In the genomic region with DNA sequence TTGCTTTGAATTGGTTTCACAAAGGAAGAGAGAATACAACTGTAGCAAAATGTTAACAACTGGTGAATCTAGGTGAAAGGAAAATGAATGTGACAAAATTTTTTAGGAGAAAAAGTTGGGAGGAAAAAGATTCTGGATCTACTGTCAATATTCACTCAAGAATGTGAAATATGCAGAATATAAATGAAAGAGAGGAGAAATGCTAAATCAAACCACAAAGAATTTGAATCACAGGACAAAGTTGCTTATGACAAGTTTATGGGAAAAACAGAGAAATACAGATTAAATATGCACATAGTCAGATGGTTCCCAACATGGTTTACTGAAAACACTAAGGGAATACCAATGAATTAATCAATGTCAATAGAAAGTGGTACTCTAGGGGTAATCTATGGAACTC, we compare ENCODE assay signal across 16 cellular contexts. TPM values are rescaled to one million over a fixed set of nuclear protein-coding genes. Genes with fewer than 3 reads are reported as not detected.
"Had no signal": no experiment of that assay in that cellular context is flagged by ENCODE, and none has a peak within 500 bp of the region (broad histone marks: within the 10 kb centered on the region; RNA-seq: fewer than 3 reads in every experiment).

No MANE protein-coding gene starts in this region.

- H3K9me3 ChIP-seq: vagina had no signal

- H3K4me1 ChIP-seq: adrenal gland, heart right ventricle, tibial artery, vagina had no signal

- H3K4me2 ChIP-seq: smooth muscle cell had no signal

- DNase-seq: activated B cell treated with CpG ODN at 0.5 μM for 24 hours; activated CD4-positive, alpha-beta T cell treated with anti-CD3 and anti-CD28 coated beads, Interleukin-2, amount 10 ng/mL, durations not matched to agents 7 days and 5 days; activated CD8-positive, alpha-beta memory T cell treated with anti-CD3 and anti-CD28 coated beads for 24 hours; activated naive CD4-positive, alpha-beta T cell treated with anti-CD3 and anti-CD28 coated beads, Interleukin-2, amount 10 ng/mL, durations not matched to agents 7 days and 5 days; activated T-cell treated with anti-CD3 and anti-CD28 coated beads for 4 hours; adrenal gland; cerebellar nuclear complex; dorsolateral prefrontal cortex; heart right ventricle; right cardiac atrium; tibial artery had no signal

- H3K27me3 ChIP-seq: adrenal gland, dorsolateral prefrontal cortex, esophagus muscularis mucosa, heart right ventricle, tibial artery, vagina had no signal

- H3K27ac ChIP-seq: adrenal gland, dorsolateral prefrontal cortex, esophagus muscularis mucosa, heart right ventricle, tibial artery, vagina had no signal

- H3K4me3 ChIP-seq: adrenal gland, dorsolateral prefrontal cortex, esophagus muscularis mucosa, heart right ventricle, smooth muscle cell, tibial artery, vagina had no signal

- ATAC-seq: heart right ventricle; right cardiac atrium; stimulated activated effector memory CD8-positive, alpha-beta T cell treated with anti-CD3 and anti-CD28 coated beads, Interleukin-12 subunit alpha, Interleukin-12 subunit beta, amount 100 ng/mL, for 72 hours had no signal

RNA-seq across cellular contexts. Expression of a gene that starts 33.6 kb away (rescaled TPM):
- total RNA-seq: mesenteric fat pad had no signal
- polyA plus RNA-seq: smooth muscle cell had no signal
